In genomic region chr11:10317776-10318526, GRCh38 we compare ENCODE assay signal across 8 cellular contexts. TPM values are rescaled to one million over a fixed set of nuclear protein-coding genes. Genes with fewer than 3 reads are reported as not detected.
A peak's percentile ranks its signal among the peaks of the same experiment; 100 is the strongest.
DNase-seq lines count a peak whose midpoint lies in the region; ATAC-seq and TF ChIP-seq lines count a peak whose summit lies in the region.

No MANE protein-coding gene starts in this region.

- TF ChIP-seq EP300 in sigmoid colon (IDR thresholded peaks at IDR 0.05): no peak

- ATAC-seq in GM18907 (IDR thresholded peaks at IDR 0.05; ENCODE audit: unreplicated experiment): peak; percentile 75
- ATAC-seq in HG02763 (IDR thresholded peaks at IDR 0.05; ENCODE audit: unreplicated experiment): peak; percentile 52
- ATAC-seq in left lung: no peak

- H3K9me3 ChIP-seq in Peyer's patch (no peaks in the 10 kb centered on the region), sigmoid colon (no peaks in the 10 kb centered on the region), left lung (no peaks in the 10 kb centered on the region)

- TF ChIP-seq POLR2A in Peyer's patch (IDR thresholded peaks at IDR 0.05) (no peak), sigmoid colon (IDR thresholded peaks at IDR 0.05) (no peak)

- H3K36me3 ChIP-seq in Peyer's patch (no peaks in the 10 kb centered on the region), sigmoid colon (no peaks in the 10 kb centered on the region), left lung (no peaks in the 10 kb centered on the region)

- H3K27ac ChIP-seq in Peyer's patch (peak overlapping the region; percentile 9 to 74 (median 28)), sigmoid colon (peak overlapping the region; percentile 51 to 75 (median 58)), left lung (no peak overlapping the region)

- H3K4me3 ChIP-seq in Peyer's patch (no peak overlapping the region), sigmoid colon (no peak overlapping the region), left lung (no peak overlapping the region)

- TF ChIP-seq CTCF in Peyer's patch (IDR thresholded peaks at IDR 0.05): no peak
- TF ChIP-seq CTCF in sigmoid colon (IDR thresholded peaks at IDR 0.05): no peak
- TF ChIP-seq CTCF in left lung (IDR thresholded peaks at IDR 0.05): no peak

- intact Hi-C loops in sigmoid colon (cut with DNase I) (no loop called here), left lung (cut with DNase I) (no loop called here)

- H3K27me3 ChIP-seq in Peyer's patch (no peaks in the 10 kb centered on the region), sigmoid colon (no peaks in the 10 kb centered on the region), left lung (no peaks in the 10 kb centered on the region)

- 36 to 59% methylated on average over 5 of the region's 5 CpGs for WGBS in sigmoid colon, 2 donors

- peak in 1 of 3 donors; percentile 75 for DNase-seq in Peyer's patch
- no peak for DNase-seq in sigmoid colon
- no peak for DNase-seq in GM19238 (ENCODE audit: insufficient read length, low spot score)
- DNase-seq in HCEC 1CT: no peak
- no peak for DNase-seq in NCI-H82 treated with DMSO at 0.1 percent for 48 hours (lab: John Stamatoyannopoulos, UW; ENCODE audit: unreplicated experiment)
- no peak for DNase-seq in left lung

- H3K4me1 ChIP-seq in Peyer's patch (peaks cover 0 to 20% (median 0%) of the 10 kb centered on the region in 4 donors), sigmoid colon (peaks cover 0 to 52% (median 44%) of the 10 kb centered on the region in 4 donors), left lung (peaks cover 0 to 7% of the 10 kb centered on the region in 2 donors)

RNA-seq across cellular contexts. Expression of gene ADM, which starts 13.1 kb away (rescaled TPM):
- total RNA-seq in Peyer's patch: 100 to 1,000 TPM in 2 of 4 donors, 10 to 100 TPM in 2; 75.5 to 323 (median 106) TPM
- 10 to 100 TPM; 45.2 to 84.1 (median 59.5) TPM for total RNA-seq in sigmoid colon
- 10 to 100 TPM; 24.0 to 92.5 (median 75.9) TPM for polyA plus RNA-seq in sigmoid colon
- 10 to 100 TPM in 1 of 2 donors, 1 to 10 TPM in 1; 7.3 to 51.4 TPM for total RNA-seq in left lung

RNA-seq across cellular contexts. Expression of gene SBF2, which starts 23.9 kb away (rescaled TPM):
- total RNA-seq in Peyer's patch (10 to 100 TPM; 52.7 to 70.1 (median 56.7) TPM), sigmoid colon (10 to 100 TPM; 47.1 to 67.5 (median 59.5) TPM), left lung (10 to 100 TPM; 25.7 to 34.0 TPM)
- 10 to 100 TPM in 2 of 3 donors, 1 to 10 TPM in 1; 9.5 to 14.4 (median 12.0) TPM for polyA plus RNA-seq in sigmoid colon

Comparison
In these comparisons a context has a peak if more than half of its experiments do, and no peak if none do; other contexts are left out.
1. H3K27ac ChIP-seq: peak in Peyer's patch (4 of 4) and sigmoid colon (4 of 4); none in left lung (0 of 2).